ENCODE assay signal across 8 cellular contexts in the genomic region with DNA sequence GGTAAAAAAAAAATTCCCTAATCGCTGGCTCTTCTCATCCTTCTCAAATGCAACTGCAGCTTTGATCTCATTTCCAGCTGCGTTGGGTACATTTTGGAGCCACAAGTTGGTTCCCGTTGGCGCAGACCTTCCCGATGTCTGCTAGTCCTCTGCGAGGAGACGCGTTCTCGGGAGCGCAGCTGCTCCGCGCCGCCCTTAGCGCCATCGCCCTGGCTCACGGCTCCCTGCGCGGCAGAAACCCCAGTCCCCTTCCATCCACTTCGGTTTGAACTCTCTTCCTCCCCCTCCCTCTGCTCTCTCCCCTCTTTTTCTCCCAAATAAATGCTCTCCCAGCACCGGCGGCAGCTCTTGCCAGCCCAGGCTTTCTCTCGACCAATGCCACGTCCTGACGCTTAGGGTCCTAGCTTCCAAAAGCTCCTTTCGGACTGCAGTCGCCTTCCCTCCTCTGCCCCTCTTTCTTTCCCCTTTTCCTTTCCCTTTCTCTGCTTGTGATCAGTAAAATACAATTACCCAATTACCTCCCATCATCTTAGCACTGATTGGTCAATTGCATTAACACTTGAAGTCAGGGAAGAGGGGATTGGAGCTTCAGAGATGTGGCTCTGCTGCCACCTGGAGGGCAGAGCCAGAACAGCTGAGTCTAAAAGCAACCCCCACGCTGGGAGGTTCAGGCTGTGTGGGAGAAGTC.
DNase-seq lines count a peak whose midpoint lies in the region; ATAC-seq, FAIRE-seq and TF ChIP-seq lines count a peak whose summit lies in the region.

No MANE protein-coding gene starts in this region.

- TF ChIP-seq CTCF in AG04449 (IDR thresholded peaks at IDR 0.05; ENCODE audit: insufficient read depth, low read length, missing control alignments): peak; percentile 90
- no peak for TF ChIP-seq CTCF in lower leg skin (IDR thresholded peaks at IDR 0.05)

- H3K4me3 Mint-ChIP-seq in T-helper 17 cell: peak overlapping the region; percentile 83
- peak overlapping the region; percentile 13 to 51 for H3K4me3 Mint-ChIP-seq in effector memory CD8-positive, alpha-beta T cell
- peak overlapping the region; percentile 61 for H3K4me3 Mint-ChIP-seq in stimulated activated memory B cell treated with anti-CD40 and anti-IgM and Interleukin-4, amounts not matched to agents 10 μg/mL and 1 μg/mL and 100 μg/mL, for 72 hours

- H3K27ac Mint-ChIP-seq in T-helper 17 cell: no peak overlapping the region
- H3K27ac Mint-ChIP-seq in effector memory CD8-positive, alpha-beta T cell: no peak overlapping the region
- H3K27ac Mint-ChIP-seq in stimulated activated memory B cell treated with anti-CD40 and anti-IgM and Interleukin-4, amounts not matched to agents 10 μg/mL and 1 μg/mL and 100 μg/mL, for 72 hours: no peak overlapping the region

- peak; percentile 61 for DNase-seq in AG04449 (ENCODE audit: low read depth, low spot score)
- DNase-seq in GM12891 (ENCODE audit: insufficient read length, low spot score): peak; percentile 56
- DNase-seq in NCI-H1092 treated with DMSO at 0.1 percent for 48 hours (lab: John Stamatoyannopoulos, UW): peak; percentile 97
- DNase-seq in T-helper 17 cell: no peak
- no peak for DNase-seq in effector memory CD8-positive, alpha-beta T cell
- peak; percentile 35 to 87 for DNase-seq in lower leg skin (ENCODE audit: low spot score in 2 of 2)

- POLR2A ChIA-PET in AG04449 (lab: Yijun Ruan, JAX): interaction anchor here (0.6 kb wide), 1 partner anchor 1833 kb away, joined by 3 read pairs; no protein-coding TSS in a partner anchor

- CTCF ChIA-PET in AG04449 (lab: Yijun Ruan, JAX): interaction anchor here (0.6 to 5.9 kb wide), 24 partner anchors 9 to 1504 kb away, joined by 3 to 82 read pairs (median 4); no protein-coding TSS in a partner anchor

- ATAC-seq in HG02678 (IDR thresholded peaks at IDR 0.05; ENCODE audit: unreplicated experiment) (peak; percentile 94), T-helper 17 cell (peak; percentile 62)
- no peak for ATAC-seq in effector memory CD8-positive, alpha-beta T cell (replicated peaks)
- peak; percentile 39 for ATAC-seq in stimulated activated memory B cell treated with anti-CD40 and anti-IgM and Interleukin-4, amounts not matched to agents 10 μg/mL and 1 μg/mL and 100 μg/mL, for 72 hours

- peaks cover 6 to 7% of the 10 kb centered on the region in 2 donors for H3K9me3 Mint-ChIP-seq in effector memory CD8-positive, alpha-beta T cell
- peaks cover 8% of the 10 kb centered on the region for H3K9me3 Mint-ChIP-seq in stimulated activated memory B cell treated with anti-CD40 and anti-IgM and Interleukin-4, amounts not matched to agents 10 μg/mL and 1 μg/mL and 100 μg/mL, for 72 hours

- WGBS in lower leg skin, 2 donors: 1 to 4% methylated on average over 27 of the region's 27 CpGs

- H3K36me3 Mint-ChIP-seq in T-helper 17 cell (ENCODE audit: low read depth): peaks cover 4% of the 10 kb centered on the region
- no peaks in the 10 kb centered on the region for H3K36me3 Mint-ChIP-seq in effector memory CD8-positive, alpha-beta T cell (ENCODE audit: insufficient read depth)
- peaks cover 7% of the 10 kb centered on the region for H3K36me3 Mint-ChIP-seq in stimulated activated memory B cell treated with anti-CD40 and anti-IgM and Interleukin-4, amounts not matched to agents 10 μg/mL and 1 μg/mL and 100 μg/mL, for 72 hours

- no peak for TF ChIP-seq POLR2A in GM12891 (IDR thresholded peaks at IDR 0.05; ENCODE audit: low read depth, low read length)
- no peak for TF ChIP-seq POLR2A in lower leg skin (IDR thresholded peaks at IDR 0.05)

- H3K27me3 Mint-ChIP-seq in T-helper 17 cell: peaks cover 19% of the 10 kb centered on the region
- H3K27me3 Mint-ChIP-seq in effector memory CD8-positive, alpha-beta T cell: peaks cover 0 to 10% of the 10 kb centered on the region in 2 donors
- H3K27me3 Mint-ChIP-seq in stimulated activated memory B cell treated with anti-CD40 and anti-IgM and Interleukin-4, amounts not matched to agents 10 μg/mL and 1 μg/mL and 100 μg/mL, for 72 hours: peaks cover 22% of the 10 kb centered on the region

- H3K9me3 ChIP-seq in T-helper 17 cell (ENCODE audit: control insufficient read depth, low read length, poor library complexity, severe bottlenecking): no peaks in the 10 kb centered on the region

- H3K4me3 ChIP-seq in AG04449 (ENCODE audit: low read depth, low read length) (peak overlapping the region; percentile 76), lower leg skin (ENCODE audit: low read depth, poor library complexity, severe bottlenecking) (peak overlapping the region; percentile 18)

- intact Hi-C loops in lower leg skin (cut with DNase I; ENCODE audit: low total_unique reads): loop anchor here (10.0 kb wide), 1 partner anchor 1129 kb away; no protein-coding TSS in a partner anchor

- peak; percentile 79 for FAIRE-seq in GM12891 (lab: Jason Lieb, UNC)

- peaks cover 7% of the 10 kb centered on the region for H3K4me1 Mint-ChIP-seq in T-helper 17 cell
- H3K4me1 Mint-ChIP-seq in effector memory CD8-positive, alpha-beta T cell (ENCODE audit: low read depth in 2 of 2): peaks cover 0 to 4% of the 10 kb centered on the region in 2 donors
- H3K4me1 Mint-ChIP-seq in stimulated activated memory B cell treated with anti-CD40 and anti-IgM and Interleukin-4, amounts not matched to agents 10 μg/mL and 1 μg/mL and 100 μg/mL, for 72 hours: peaks cover 8% of the 10 kb centered on the region

TF ChIP-seq in GM12891, 5 proteins besides CTCF, POLR2A, EP300 and RAD21:
- TF ChIP-seq POU2F2 (IDR thresholded peaks at IDR 0.05; ENCODE audit: low read depth, low read length) (no peak), TAF1 (IDR thresholded peaks at IDR 0.05; ENCODE audit: low read depth, low read length) (no peak), SPI1 (IDR thresholded peaks at IDR 0.05; ENCODE audit: low read depth, low read length) (no peak), PAX5 (IDR thresholded peaks at IDR 0.05; ENCODE audit: insufficient read depth, low read length, severe bottlenecking) (no peak), POLR2AphosphoS5 (IDR thresholded peaks at IDR 0.05; ENCODE audit: low read depth, low read length) (no peak)

Comparison
In these comparisons a context has a peak if more than half of its experiments do, and no peak if none do; other contexts are left out.
1. DNase-seq: peak in AG04449 (single experiment), GM12891 (single experiment), NCI-H1092 treated with DMSO at 0.1 percent for 48 hours (single experiment) and lower leg skin (2 of 2); none in T-helper 17 cell (0 of 3) and effector memory CD8-positive, alpha-beta T cell (0 of 3).
2. H3K4me3 Mint-ChIP-seq: peak in every context shown above with its lines; median percentile 83 in T-helper 17 cell; 61 in stimulated activated memory B cell treated with anti-CD40 and anti-IgM and Interleukin-4, amounts not matched to agents 10 μg/mL and 1 μg/mL and 100 μg/mL, for 72 hours; 32 in effector memory CD8-positive, alpha-beta T cell.